Comparison of ENCODE assay signal across 7 cellular contexts in the genomic region with DNA sequence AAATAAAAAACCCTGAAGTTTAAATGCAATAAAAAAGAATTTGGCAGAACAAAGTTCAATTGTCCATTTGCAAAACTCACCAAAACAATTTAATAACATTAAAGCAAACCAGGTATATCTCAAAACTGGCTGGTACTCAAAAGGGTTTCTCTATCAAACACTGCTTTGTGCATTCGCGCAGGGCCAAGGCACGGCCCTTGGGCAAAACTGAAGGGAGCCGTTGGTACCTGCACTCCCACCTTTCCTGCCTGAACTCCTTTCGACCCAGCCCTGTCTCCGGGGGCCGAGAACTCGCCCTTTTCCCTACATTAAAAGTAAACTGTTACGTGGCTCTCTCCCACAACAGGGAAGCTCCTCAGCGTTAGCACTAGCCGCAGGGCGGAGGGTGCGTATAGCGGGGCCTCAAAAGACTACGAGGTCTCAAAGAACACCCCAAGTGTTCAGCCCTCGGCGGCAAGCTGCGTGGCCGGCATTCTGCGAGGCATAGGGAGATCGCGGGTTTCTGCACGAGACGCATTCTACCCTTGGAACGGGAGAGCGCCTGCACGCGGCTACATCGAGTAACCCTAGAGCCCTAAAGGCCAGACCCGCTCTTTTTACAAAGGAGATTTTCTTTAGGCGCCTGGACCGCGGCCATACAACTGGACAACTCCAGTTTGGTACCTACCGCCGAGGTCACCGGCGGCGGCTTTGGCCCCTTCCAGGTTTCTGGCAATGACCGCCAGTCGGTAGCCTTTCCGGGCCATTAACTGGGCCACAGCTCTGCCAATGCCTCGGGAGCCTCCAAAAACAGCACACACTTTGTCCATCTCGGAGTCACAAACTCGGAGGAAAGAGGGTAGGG. TPM values are rescaled to one million over a fixed set of nuclear protein-coding genes. Genes with fewer than 3 reads are reported as not detected.
DNase-seq lines count a peak whose midpoint lies in the region; ATAC-seq and TF ChIP-seq lines count a peak whose summit lies in the region.

No MANE protein-coding gene starts in this region.

- no peaks in the 10 kb centered on the region for H3K27me3 Mint-ChIP-seq in chondrocyte (ENCODE audit: low read depth)

- peak overlapping the region; percentile 93 for H3K4me3 Mint-ChIP-seq in chondrocyte (ENCODE audit: unreplicated experiment)

- H3K9me3 Mint-ChIP-seq in chondrocyte (ENCODE audit: low read depth) = no peaks in the 10 kb centered on the region

- ATAC-seq in GM18498 (IDR thresholded peaks at IDR 0.05; ENCODE audit: unreplicated experiment) (peak; percentile 34), HG02763 (IDR thresholded peaks at IDR 0.05; ENCODE audit: unreplicated experiment) (peak; percentile 28)

- H3K36me3 Mint-ChIP-seq in chondrocyte (ENCODE audit: low read depth) = peaks cover 2% of the 10 kb centered on the region

- TF ChIP-seq CTCF in chondrocyte (IDR thresholded peaks at IDR 0.05) = no peak

- H3K4me1 Mint-ChIP-seq in chondrocyte (ENCODE audit: low read depth) = peaks cover 46% of the 10 kb centered on the region

- H3K27ac Mint-ChIP-seq in chondrocyte (ENCODE audit: unreplicated experiment) = peak overlapping the region; percentile 98

- peak; percentile 28 to 34 for DNase-seq in NCI-H1930 (lab: John Stamatoyannopoulos, UW)
- peak; percentile 20 to 29 (median 24) for DNase-seq in activated CD4-positive, CD25-positive, alpha-beta regulatory T cell (lab: John Stamatoyannopoulos, UW)
- DNase-seq in chondrocyte (ENCODE audit: low spot score) = no peak
- peak; percentile 85 for DNase-seq in left kidney (ENCODE audit: low read depth, low spot score)
- DNase-seq in stimulated activated CD4-positive, alpha-beta T cell treated with anti-CD3 and anti-CD28 coated beads, Interleukin-2, amount 100 ng/mL, for 24 hours = peak; percentile 59 to 62

RNA-seq across cellular contexts. Expression of a gene that starts 0.6 kb away (rescaled TPM):
- total RNA-seq in chondrocyte = 15.2 to 19.7 TPM (median 15.7 TPM) in 3 replicates
